8 cellular contexts compared by ENCODE assay signal in the genomic region with DNA sequence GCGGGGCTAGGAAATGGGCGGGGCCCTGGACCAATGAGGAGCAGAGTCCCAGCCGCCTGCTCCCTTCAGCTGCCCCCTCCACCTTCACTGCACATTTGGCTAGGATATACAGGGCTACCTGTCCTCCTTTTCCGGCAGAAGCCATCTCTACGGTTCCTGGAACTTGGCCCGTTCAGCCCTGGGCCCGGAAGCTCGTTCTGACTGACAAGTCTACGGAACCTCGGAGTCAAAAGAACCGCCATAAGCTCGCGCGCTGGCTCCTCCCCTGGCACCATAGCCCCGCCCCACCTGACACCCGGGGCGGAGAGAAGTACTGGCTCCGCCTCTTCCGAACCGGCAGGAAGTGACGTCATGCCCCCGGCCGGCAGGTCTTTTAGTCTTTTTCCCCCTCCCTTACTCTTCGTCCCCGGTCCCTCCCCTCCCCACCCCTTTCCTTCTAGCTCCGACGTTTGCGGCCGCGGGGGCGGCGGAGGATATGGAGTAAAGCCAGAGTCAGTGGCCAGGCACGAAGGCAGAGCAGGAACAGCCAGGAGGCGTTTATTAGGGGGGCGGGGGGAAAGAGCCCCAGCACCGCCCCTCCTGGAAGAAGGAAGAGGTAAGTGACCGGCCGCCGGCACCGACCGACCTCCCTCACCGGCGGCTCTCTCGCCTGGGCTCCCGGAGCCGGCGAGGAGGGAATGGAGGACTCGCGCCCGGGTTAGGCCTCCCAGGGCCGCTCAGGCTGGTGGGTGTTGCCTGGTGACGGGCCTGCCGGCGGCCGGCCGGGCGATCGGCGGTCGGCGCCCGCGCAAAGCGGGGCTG. TPM values are rescaled to one million over a fixed set of nuclear protein-coding genes. Genes with fewer than 3 reads are reported as not detected.
A peak's percentile ranks its signal among the peaks of the same experiment; 100 is the strongest.
DNase-seq lines count a peak whose midpoint lies in the region; ATAC-seq, FAIRE-seq and TF ChIP-seq lines count a peak whose summit lies in the region.

A gene (minus strand): TSS at position 278 of the 801 bp plus-strand sequence. CDS start 3 bp downstream, at position 275.
A gene with protein sequence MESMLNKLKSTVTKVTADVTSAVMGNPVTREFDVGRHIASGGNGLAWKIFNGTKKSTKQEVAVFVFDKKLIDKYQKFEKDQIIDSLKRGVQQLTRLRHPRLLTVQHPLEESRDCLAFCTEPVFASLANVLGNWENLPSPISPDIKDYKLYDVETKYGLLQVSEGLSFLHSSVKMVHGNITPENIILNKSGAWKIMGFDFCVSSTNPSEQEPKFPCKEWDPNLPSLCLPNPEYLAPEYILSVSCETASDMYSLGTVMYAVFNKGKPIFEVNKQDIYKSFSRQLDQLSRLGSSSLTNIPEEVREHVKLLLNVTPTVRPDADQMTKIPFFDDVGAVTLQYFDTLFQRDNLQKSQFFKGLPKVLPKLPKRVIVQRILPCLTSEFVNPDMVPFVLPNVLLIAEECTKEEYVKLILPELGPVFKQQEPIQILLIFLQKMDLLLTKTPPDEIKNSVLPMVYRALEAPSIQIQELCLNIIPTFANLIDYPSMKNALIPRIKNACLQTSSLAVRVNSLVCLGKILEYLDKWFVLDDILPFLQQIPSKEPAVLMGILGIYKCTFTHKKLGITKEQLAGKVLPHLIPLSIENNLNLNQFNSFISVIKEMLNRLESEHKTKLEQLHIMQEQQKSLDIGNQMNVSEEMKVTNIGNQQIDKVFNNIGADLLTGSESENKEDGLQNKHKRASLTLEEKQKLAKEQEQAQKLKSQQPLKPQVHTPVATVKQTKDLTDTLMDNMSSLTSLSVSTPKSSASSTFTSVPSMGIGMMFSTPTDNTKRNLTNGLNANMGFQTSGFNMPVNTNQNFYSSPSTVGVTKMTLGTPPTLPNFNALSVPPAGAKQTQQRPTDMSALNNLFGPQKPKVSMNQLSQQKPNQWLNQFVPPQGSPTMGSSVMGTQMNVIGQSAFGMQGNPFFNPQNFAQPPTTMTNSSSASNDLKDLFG (plus strand): TSS at position 376 of the 801 bp plus-strand sequence. CDS start 15,794 bp downstream, outside the sequence.

- TF ChIP-seq CTCF in chondrocyte (IDR thresholded peaks at IDR 0.05), result no peak
- no peak for TF ChIP-seq CTCF in kidney (IDR thresholded peaks at IDR 0.05; ENCODE audit: borderline replicate concordance, extremely low read depth, insufficient read depth)

- H3K9me3 Mint-ChIP-seq in chondrocyte (ENCODE audit: low read depth), result no peaks in the 10 kb centered on the region

- no peaks in the 10 kb centered on the region for H3K9me3 ChIP-seq in kidney (ENCODE audit: control insufficient read depth in 1 of 2, low read length in 2 of 2)

- H3K4me3 Mint-ChIP-seq in chondrocyte (ENCODE audit: unreplicated experiment), result peak within 1 kb of the TSS; percentile 99

- peak; percentile 63 for TF ChIP-seq POLR2A in GM19193 (IDR thresholded peaks at IDR 0.05; ENCODE audit: extremely low read depth, insufficient read depth, insufficient read length)

- peak; percentile 93 for ATAC-seq in HG03432 (IDR thresholded peaks at IDR 0.05; ENCODE audit: unreplicated experiment)

- no peaks in the 10 kb centered on the region for H3K36me3 Mint-ChIP-seq in chondrocyte (ENCODE audit: low read depth)

- no peaks in the 10 kb centered on the region for H3K36me3 ChIP-seq in kidney (ENCODE audit: control insufficient read depth in 1 of 2, insufficient read depth in 2 of 2, low read length in 2 of 2)

- intact Hi-C loops in kidney (cut with DNase I), result no loop called here

- peak; percentile 77 for FAIRE-seq in kidney (lab: Jason Lieb, UNC)

- peak; percentile 99 for DNase-seq in Ammon's horn (ENCODE audit: low spot score)
- DNase-seq in NCI-H460 (ENCODE audit: extremely low read depth, low read depth), result peak; percentile 96
- peak; percentile 93 to 96 for DNase-seq in activated CD4-positive, alpha-beta T cell treated with anti-CD3 and anti-CD28 coated beads for 24 hours (ENCODE audit: low read depth in 2 of 2)
- DNase-seq in chondrocyte (ENCODE audit: low spot score), result peak; percentile 98
- peak; percentile 99 for DNase-seq in kidney
- peak; percentile 89 to 91 for DNase-seq in stimulated activated CD4-positive, alpha-beta T cell treated with anti-CD3 and anti-CD28 coated beads, Interleukin-15, amount 100 ng/mL, for 1 hour (ENCODE audit: low read depth in 1 of 2, low spot score in 1 of 2)

- H3K27ac Mint-ChIP-seq in chondrocyte (ENCODE audit: unreplicated experiment), result peak within 1 kb of the TSS; percentile 97

- H3K27ac ChIP-seq in kidney (ENCODE audit: low read depth in 2 of 2, low read length in 2 of 2), result peak within 1 kb of the TSS; percentile 92 to 93

- H3K4me1 ChIP-seq in kidney (ENCODE audit: control insufficient read depth in 1 of 2, insufficient read depth in 1 of 2, low read depth in 1 of 2, low read length in 2 of 2), result peaks cover 9 to 12% of the 10 kb centered on the region in 2 donors

- no peaks in the 10 kb centered on the region for H3K27me3 Mint-ChIP-seq in chondrocyte (ENCODE audit: low read depth)

- peak within 1 kb of the TSS; percentile 80 to 98 for H3K9ac ChIP-seq in kidney (ENCODE audit: low read length in 2 of 2)

- peaks cover 36% of the 10 kb centered on the region for H3K4me1 Mint-ChIP-seq in chondrocyte (ENCODE audit: low read depth)

- peak within 1 kb of the TSS; percentile 79 to 83 for H3K4me3 ChIP-seq in kidney (ENCODE audit: low read length in 2 of 2)

RNA-seq across cellular contexts. Expression of the first gene that starts in this region (rescaled TPM):
- 1.7 and 3.3 TPM in 2 replicates for total RNA-seq in NCI-H460 (2014; rRNA removed; shearing (Covaris generic))
- polyA plus RNA-seq in NCI-H460 (2014; cell fraction: nucleus; rRNA removed), result 1.2 and 5.6 TPM in 2 replicates
- 0.44 to 1.6 TPM (median 0.57 TPM) in 3 replicates for total RNA-seq in chondrocyte
- 1.4 TPM for total RNA-seq in kidney
- polyA plus RNA-seq in kidney (ENCODE audit: insufficient read depth, low read depth, low replicate concordance), result 1.1 TPM

RNA-seq across cellular contexts. Expression of the second gene that starts in this region (rescaled TPM):
- total RNA-seq in NCI-H460 (2014; rRNA removed; shearing (Covaris generic)), result 54.0 and 56.1 TPM in 2 replicates
- 30.0 and 33.9 TPM in 2 replicates for polyA plus RNA-seq in NCI-H460 (2014; cell fraction: nucleus; rRNA removed)
- total RNA-seq in chondrocyte, result 48.4 to 53.9 TPM (median 48.6 TPM) in 3 replicates
- total RNA-seq in kidney, result 41.7 TPM
- polyA plus RNA-seq in kidney (ENCODE audit: insufficient read depth, low read depth, low replicate concordance), result 10.3 TPM

Comparison
In these comparisons a context has a peak if more than half of its experiments do, and no peak if none do; other contexts are left out.
1. Peak in every context shown above with its lines: DNase-seq, ATAC-seq, H3K4me3 ChIP-seq and H3K27ac ChIP-seq.